In genomic region chr9:86741311-86742215, GRCh38 we compare ENCODE assay signal across 1 cellular context.
TF ChIP-seq lines count a peak whose summit lies in the region.

No MANE protein-coding gene starts in this region.

TF ChIP-seq in HEK293, 187 proteins besides CTCF, POLR2A, EP300 and RAD21 (continued from another document and continues in another):
- TF ChIP-seq ZFHX2 (tag by site-specific recombination; conservative IDR thresholded peaks at IDR 0.05) (peak; percentile 45; the same call in 1 of the 2 replicates), KLF7 (tag by site-specific recombination; IDR thresholded peaks at IDR 0.05; ENCODE audit: borderline replicate concordance) (0 out of 2 replicates have a peak, but pooled peaks have one; percentile 22), ZNF549 (tag by site-specific recombination; IDR thresholded peaks at IDR 0.05) (no peak), SP7 (tag by site-specific recombination; IDR thresholded peaks at IDR 0.05) (peak; percentile 95), HIC1 (tag by site-specific recombination; IDR thresholded peaks at IDR 0.05) (peak; percentile 87), PRDM1 (tag by site-specific recombination; IDR thresholded peaks at IDR 0.05) (peak; percentile 83), SP2 (tag by site-specific recombination; IDR thresholded peaks at IDR 0.05) (peak; percentile 21; the same call in 1 of the 2 replicates), ZEB2 (tag by site-specific recombination; IDR thresholded peaks at IDR 0.05) (peak; percentile 84), ZBTB44 (tag by site-specific recombination; IDR thresholded peaks at IDR 0.05) (peak; percentile 53), ZNF19 (tag by site-specific recombination; IDR thresholded peaks at IDR 0.05; ENCODE audit: low read depth) (no peak), ZNF621 (tag by site-specific recombination; IDR thresholded peaks at IDR 0.05) (peak; percentile 96), ZNF394 (tag by site-specific recombination; IDR thresholded peaks at IDR 0.05; ENCODE audit: borderline replicate concordance) (peak; percentile 75; the same call in 1 of the 2 replicates), ZBTB10 (tag by site-specific recombination; IDR thresholded peaks at IDR 0.05) (no peak), ZNF654 (tag by site-specific recombination; IDR thresholded peaks at IDR 0.05; ENCODE audit: low read depth) (peak; percentile 7; the same call in 1 of the 2 replicates), ZNF488 (tag by site-specific recombination; IDR thresholded peaks at IDR 0.05) (peak; percentile 73), FEZF1 (tag by site-specific recombination; IDR thresholded peaks at IDR 0.05) (peak; percentile 83), ZNF324 (tag by site-specific recombination; IDR thresholded peaks at IDR 0.05) (peak; percentile 88), REST (tag by site-specific recombination; IDR thresholded peaks at IDR 0.05) (peak; percentile 48), ZNF214 (tag by site-specific recombination; IDR thresholded peaks at IDR 0.05; ENCODE audit: borderline replicate concordance) (no peak), BCL11B (tag by site-specific recombination; IDR thresholded peaks at IDR 0.05; ENCODE audit: low read depth) (no peak), PRDM4 (tag by site-specific recombination; IDR thresholded peaks at IDR 0.05) (peak; percentile 84), ZNF266 (tag by site-specific recombination; IDR thresholded peaks at IDR 0.05; ENCODE audit: low read depth) (no peak), ZNF2 (tag by site-specific recombination; IDR thresholded peaks at IDR 0.05) (peak; percentile 53; the same call in 1 of the 2 replicates), ZNF18 (tag by site-specific recombination; IDR thresholded peaks at IDR 0.05) (0 out of 2 replicates have a peak, but pooled peaks have one; percentile 35), ZNF791 (tag by site-specific recombination; IDR thresholded peaks at IDR 0.05) (no peak), ZFP3 (tag by site-specific recombination; IDR thresholded peaks at IDR 0.05; ENCODE audit: low read depth) (no peak), KLF16 (tag by site-specific recombination; IDR thresholded peaks at IDR 0.05) (peak; percentile 42; the same call in 1 of the 2 replicates), ZNF530 (tag by site-specific recombination; IDR thresholded peaks at IDR 0.05; ENCODE audit: low read depth) (no peak), ZXDB (tag by site-specific recombination; IDR thresholded peaks at IDR 0.05) (peak; percentile 82), ZBTB20 (tag by site-specific recombination; IDR thresholded peaks at IDR 0.05) (peak; percentile 75), ZNF211 (tag by site-specific recombination; IDR thresholded peaks at IDR 0.05; ENCODE audit: low read depth) (no peak), ZBTB21 (tag by site-specific recombination; IDR thresholded peaks at IDR 0.05) (peak; percentile 98), ZSCAN23 (tag by site-specific recombination; IDR thresholded peaks at IDR 0.05) (peak; percentile 69; the same call in 1 of the 2 replicates), ZNF302 (tag by site-specific recombination; IDR thresholded peaks at IDR 0.05; ENCODE audit: low read depth) (no peak), ZNF48 (tag by site-specific recombination; IDR thresholded peaks at IDR 0.05) (no peak), ZNF600 (tag by site-specific recombination; IDR thresholded peaks at IDR 0.05) (peak; percentile 78), KLF17 (tag by site-specific recombination; IDR thresholded peaks at IDR 0.05) (peak; percentile 96), ZNF354C (tag by site-specific recombination; IDR thresholded peaks at IDR 0.05; ENCODE audit: borderline replicate concordance, low read depth) (no peak), TSHZ1 (tag by site-specific recombination; IDR thresholded peaks at IDR 0.05; ENCODE audit: borderline replicate concordance) (peak; percentile 97), ZNF501 (tag by site-specific recombination; IDR thresholded peaks at IDR 0.05) (0 out of 2 replicates have a peak, but pooled peaks have one; percentile 59), ZNF404 (tag by site-specific recombination; IDR thresholded peaks at IDR 0.05) (no peak), GLIS1 (tag by site-specific recombination; IDR thresholded peaks at IDR 0.05) (peak; percentile 95)
